In the genomic region with DNA sequence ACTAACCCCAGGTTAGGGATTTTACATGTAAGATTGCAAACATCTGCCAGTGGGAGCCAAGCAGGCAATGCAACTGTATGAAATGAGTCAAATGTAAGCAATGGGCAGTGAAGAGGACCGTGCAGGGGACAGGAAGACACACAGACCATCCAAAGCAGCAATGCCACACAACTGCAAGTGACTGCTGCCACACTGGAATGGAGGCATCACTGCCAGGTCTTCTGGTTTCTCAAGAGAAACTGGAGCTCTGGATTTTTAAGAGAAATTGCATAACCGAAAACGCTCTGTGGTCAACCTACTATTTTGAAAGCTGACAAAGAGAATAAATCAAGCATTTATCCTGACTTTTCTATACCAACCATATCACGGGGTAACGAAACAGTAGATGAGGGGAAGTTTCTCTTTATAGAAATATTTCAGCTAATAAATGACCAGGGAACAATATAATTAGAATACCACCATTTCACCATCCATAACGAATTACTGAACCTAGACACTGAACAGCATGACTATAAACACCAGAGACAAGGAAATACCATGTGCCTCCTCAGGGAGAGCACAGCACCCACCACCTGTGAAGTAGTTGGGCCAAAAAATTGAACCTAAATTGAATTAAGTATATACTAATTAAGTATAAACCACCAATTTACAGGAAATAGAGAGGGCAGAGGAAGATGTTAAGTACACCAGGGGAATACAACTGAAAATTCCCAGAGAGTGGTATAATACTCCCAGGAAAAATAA, we compare ENCODE assay signal across 1 cellular context.
TF ChIP-seq lines count a peak whose summit lies in the region.

No MANE protein-coding gene starts in this region.

TF ChIP-seq in HepG2, 621 proteins besides CTCF, POLR2A, EP300 and RAD21:
- TF ChIP-seq IRF2 (CRISPR knock-in tag; IDR thresholded peaks at IDR 0.05) (no peak), AGO1 (IDR thresholded peaks at IDR 0.05; ENCODE audit: low read depth, low read length, poor library complexity, severe bottlenecking) (no peak), HOXA7 (CRISPR knock-in tag; IDR thresholded peaks at IDR 0.05) (no peak), NCOA2 (CRISPR knock-in tag; IDR thresholded peaks at IDR 0.05) (no peak), ZNF124 (CRISPR knock-in tag; IDR thresholded peaks at IDR 0.05) (no peak), ZNF207 (IDR thresholded peaks at IDR 0.05; ENCODE audit: borderline replicate concordance) (no peak), ZNF331 (CRISPR knock-in tag; IDR thresholded peaks at IDR 0.05) (no peak), ZNF354B (CRISPR knock-in tag; IDR thresholded peaks at IDR 0.05) (no peak), SIX1 (CRISPR knock-in tag; IDR thresholded peaks at IDR 0.05; ENCODE audit: borderline replicate concordance) (no peak), MAFK (conservative IDR thresholded peaks at IDR 0.05 in 1 of 2, IDR thresholded peaks at IDR 0.05 in 1 of 2; ENCODE audit: low read length in 2 of 2) (no peak), MIER3 (CRISPR knock-in tag; IDR thresholded peaks at IDR 0.05; ENCODE audit: borderline replicate concordance) (no peak), ZFP82 (CRISPR knock-in tag; IDR thresholded peaks at IDR 0.05; ENCODE audit: borderline replicate concordance) (no peak), TRIM24 (CRISPR knock-in tag; IDR thresholded peaks at IDR 0.05) (no peak), TGIF2 (CRISPR knock-in tag; IDR thresholded peaks at IDR 0.05) (no peak), DPF2 (CRISPR knock-in tag; IDR thresholded peaks at IDR 0.05; ENCODE audit: borderline replicate concordance, low read depth) (no peak)
- TF ChIP-seq, protein P1, sequence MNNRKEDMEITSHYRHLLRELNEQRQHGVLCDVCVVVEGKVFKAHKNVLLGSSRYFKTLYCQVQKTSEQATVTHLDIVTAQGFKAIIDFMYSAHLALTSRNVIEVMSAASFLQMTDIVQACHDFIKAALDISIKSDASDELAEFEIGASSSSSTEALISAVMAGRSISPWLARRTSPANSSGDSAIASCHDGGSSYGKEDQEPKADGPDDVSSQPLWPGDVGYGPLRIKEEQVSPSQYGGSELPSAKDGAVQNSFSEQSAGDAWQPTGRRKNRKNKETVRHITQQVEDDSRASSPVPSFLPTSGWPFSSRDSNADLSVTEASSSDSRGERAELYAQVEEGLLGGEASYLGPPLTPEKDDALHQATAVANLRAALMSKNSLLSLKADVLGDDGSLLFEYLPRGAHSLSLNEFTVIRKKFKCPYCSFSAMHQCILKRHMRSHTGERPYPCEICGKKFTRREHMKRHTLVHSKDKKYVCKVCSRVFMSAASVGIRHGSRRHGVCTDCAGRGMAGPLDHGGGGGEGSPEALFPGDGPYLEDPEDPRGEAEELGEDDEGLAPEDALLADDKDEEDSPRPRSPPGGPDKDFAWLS (CRISPR knock-in tag; IDR thresholded peaks at IDR 0.05; ENCODE audit: borderline replicate concordance), result no peak
- TF ChIP-seq, protein P2, sequence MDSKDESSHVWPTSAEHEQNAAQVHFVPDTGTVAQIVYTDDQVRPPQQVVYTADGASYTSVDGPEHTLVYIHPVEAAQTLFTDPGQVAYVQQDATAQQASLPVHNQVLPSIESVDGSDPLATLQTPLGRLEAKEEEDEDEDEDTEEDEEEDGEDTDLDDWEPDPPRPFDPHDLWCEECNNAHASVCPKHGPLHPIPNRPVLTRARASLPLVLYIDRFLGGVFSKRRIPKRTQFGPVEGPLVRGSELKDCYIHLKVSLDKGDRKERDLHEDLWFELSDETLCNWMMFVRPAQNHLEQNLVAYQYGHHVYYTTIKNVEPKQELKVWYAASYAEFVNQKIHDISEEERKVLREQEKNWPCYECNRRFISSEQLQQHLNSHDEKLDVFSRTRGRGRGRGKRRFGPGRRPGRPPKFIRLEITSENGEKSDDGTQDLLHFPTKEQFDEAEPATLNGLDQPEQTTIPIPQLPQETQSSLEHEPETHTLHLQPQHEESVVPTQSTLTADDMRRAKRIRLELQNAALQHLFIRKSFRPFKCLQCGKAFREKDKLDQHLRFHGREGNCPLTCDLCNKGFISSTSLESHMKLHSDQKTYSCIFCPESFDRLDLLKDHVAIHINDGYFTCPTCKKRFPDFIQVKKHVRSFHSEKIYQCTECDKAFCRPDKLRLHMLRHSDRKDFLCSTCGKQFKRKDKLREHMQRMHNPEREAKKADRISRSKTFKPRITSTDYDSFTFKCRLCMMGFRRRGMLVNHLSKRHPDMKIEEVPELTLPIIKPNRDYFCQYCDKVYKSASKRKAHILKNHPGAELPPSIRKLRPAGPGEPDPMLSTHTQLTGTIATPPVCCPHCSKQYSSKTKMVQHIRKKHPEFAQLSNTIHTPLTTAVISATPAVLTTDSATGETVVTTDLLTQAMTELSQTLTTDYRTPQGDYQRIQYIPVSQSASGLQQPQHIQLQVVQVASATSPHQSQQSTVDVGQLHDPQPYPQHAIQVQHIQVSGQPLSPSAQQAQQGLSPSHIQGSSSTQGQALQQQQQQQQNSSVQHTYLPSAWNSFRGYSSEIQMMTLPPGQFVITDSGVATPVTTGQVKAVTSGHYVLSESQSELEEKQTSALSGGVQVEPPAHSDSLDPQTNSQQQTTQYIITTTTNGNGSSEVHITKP (CRISPR knock-in tag; IDR thresholded peaks at IDR 0.05; ENCODE audit: low read depth), result no peak
- TF ChIP-seq, protein P3, sequence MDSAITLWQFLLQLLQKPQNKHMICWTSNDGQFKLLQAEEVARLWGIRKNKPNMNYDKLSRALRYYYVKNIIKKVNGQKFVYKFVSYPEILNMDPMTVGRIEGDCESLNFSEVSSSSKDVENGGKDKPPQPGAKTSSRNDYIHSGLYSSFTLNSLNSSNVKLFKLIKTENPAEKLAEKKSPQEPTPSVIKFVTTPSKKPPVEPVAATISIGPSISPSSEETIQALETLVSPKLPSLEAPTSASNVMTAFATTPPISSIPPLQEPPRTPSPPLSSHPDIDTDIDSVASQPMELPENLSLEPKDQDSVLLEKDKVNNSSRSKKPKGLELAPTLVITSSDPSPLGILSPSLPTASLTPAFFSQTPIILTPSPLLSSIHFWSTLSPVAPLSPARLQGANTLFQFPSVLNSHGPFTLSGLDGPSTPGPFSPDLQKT (CRISPR knock-in tag; IDR thresholded peaks at IDR 0.05; ENCODE audit: borderline replicate concordance), result no peak
